In genomic region chr18:5980721-5981120, GRCh38 we compare ENCODE assay signal across 12 cellular contexts.
DNase-seq lines count a peak whose midpoint lies in the region; ATAC-seq and TF ChIP-seq lines count a peak whose summit lies in the region.
"Had no signal": no experiment of that assay in that cellular context is flagged by ENCODE, and none has a peak within 500 bp of the region (broad histone marks: within the 10 kb centered on the region; RNA-seq: fewer than 3 reads in every experiment).

No MANE protein-coding gene starts in this region.

- H3K27ac ChIP-seq in H9 (ENCODE audit: insufficient read length, low read depth, low read length) (no peak overlapping the region), esophagus muscularis mucosa (replicated peaks in 1 of 4) (no peak overlapping the region)
- H3K27ac ChIP-seq: BLaER1 treated with 17β-estradiol and CSF1 and Interleukin-3, amounts not matched to agents 10 nM and 100 nM had no signal

- ATAC-seq in stimulated activated naive CD8-positive, alpha-beta T cell treated with anti-CD3 and anti-CD28 coated beads, Interleukin-15, amount 100 ng/mL, for 72 hours = no peak

- H2BK15ac ChIP-seq in H9 (ENCODE audit: low read depth, low read length) = no peak overlapping the region

- H3T11ph ChIP-seq in H9 (ENCODE audit: low read length) = no peak overlapping the region

- H3K27ac Mint-ChIP-seq in H9 = peak overlapping the region in 1 of 3 experiments; percentile 17; a peak in 1 of 7 replicates
- H3K27ac Mint-ChIP-seq in osteocyte (ENCODE audit: unreplicated experiment) = no peak overlapping the region
- H3K27ac Mint-ChIP-seq in stimulated activated naive CD8-positive, alpha-beta T cell treated with anti-CD3 and anti-CD28 coated beads, Interleukin-15, amount 100 ng/mL, for 72 hours = no peak overlapping the region
- H3K27ac Mint-ChIP-seq: CD4-positive, CD25-positive, alpha-beta regulatory T cell had no signal

- H3K18ac ChIP-seq in H9 (ENCODE audit: insufficient read length, low read depth, low read length) = no peak overlapping the region

- H3K4me1 ChIP-seq in H9 (ENCODE audit: insufficient read depth, low read length) = peaks cover 5% of the 10 kb centered on the region
- no peaks in the 10 kb centered on the region for H3K4me1 ChIP-seq in esophagus muscularis mucosa

- H3K79me2 ChIP-seq in H9 (ENCODE audit: insufficient read depth, low read length) = no peaks in the 10 kb centered on the region

- no peak overlapping the region for H3K4ac ChIP-seq in H9 (ENCODE audit: low read depth, low read length)

- no peak overlapping the region; a peak in 1 of 5 replicates for H3K4me3 Mint-ChIP-seq in H9
- H3K4me3 Mint-ChIP-seq in osteocyte (ENCODE audit: unreplicated experiment) = no peak overlapping the region
- no peak overlapping the region for H3K4me3 Mint-ChIP-seq in stimulated activated naive CD8-positive, alpha-beta T cell treated with anti-CD3 and anti-CD28 coated beads, Interleukin-15, amount 100 ng/mL, for 72 hours
- H3K4me3 Mint-ChIP-seq: CD4-positive, CD25-positive, alpha-beta regulatory T cell had no signal

- H3K36me3 Mint-ChIP-seq in H9 (ENCODE audit: insufficient read depth in 1 of 3, low read depth in 3 of 3) (no peaks in the 10 kb centered on the region), osteocyte (ENCODE audit: unreplicated experiment) (no peaks in the 10 kb centered on the region)
- H3K36me3 Mint-ChIP-seq: CD4-positive, CD25-positive, alpha-beta regulatory T cell had no signal

- H3K9me3 ChIP-seq in H9 (ENCODE audit: control insufficient read depth, low read depth, low read length) (no peaks in the 10 kb centered on the region), esophagus muscularis mucosa (no peaks in the 10 kb centered on the region)
- H3K9me3 ChIP-seq: BLaER1 treated with 17β-estradiol and CSF1 and Interleukin-3, amounts not matched to agents 10 nM and 100 nM had no signal

- no peak overlapping the region for H2BK5ac ChIP-seq in H9 (ENCODE audit: insufficient read length, low read length)

- no peaks in the 10 kb centered on the region for H3K79me1 ChIP-seq in H9 (ENCODE audit: insufficient read depth, low read depth, low read length, poor library complexity, severe bottlenecking)

- H3K23ac ChIP-seq in H9 (ENCODE audit: insufficient read length, low read depth, low read length) = no peak overlapping the region

- no peak overlapping the region for H4K5ac ChIP-seq in H9 (ENCODE audit: insufficient read length, low read depth, low read length)

- H3K4me3 ChIP-seq in GM12865 (ENCODE audit: low read depth, low read length) (no peak overlapping the region), esophagus muscularis mucosa (no peak overlapping the region), foreskin fibroblast (ENCODE audit: low read depth in 1 of 2, low read length in 2 of 2) (no peak overlapping the region)
- H3K4me3 ChIP-seq: BLaER1 treated with 17β-estradiol and CSF1 and Interleukin-3, amounts not matched to agents 10 nM and 100 nM had no signal

- H3K4me2 ChIP-seq in H9 (ENCODE audit: insufficient read depth, insufficient read length, low read length) = no peak overlapping the region
- H3K4me2 ChIP-seq: BLaER1 treated with 17β-estradiol and CSF1 and Interleukin-3, amounts not matched to agents 10 nM and 100 nM had no signal

- H2BK20ac ChIP-seq in H9 (ENCODE audit: low read depth, low read length, poor library complexity, severe bottlenecking) = no peak overlapping the region

- TF ChIP-seq EP300 in esophagus muscularis mucosa (IDR thresholded peaks at IDR 0.05) = no peak

- H3K9ac ChIP-seq in H9 (ENCODE audit: extremely low read depth, insufficient read length, low read length) = no peak overlapping the region
- H3K9ac ChIP-seq: BLaER1 treated with 17β-estradiol and CSF1 and Interleukin-3, amounts not matched to agents 10 nM and 100 nM had no signal

- DNase-seq in GM12865 (ENCODE audit: low read depth) (peak; percentile 19), H9 (peak; percentile 20), esophagus muscularis mucosa (ENCODE audit: extremely low spot score) (peak; percentile 82), osteocyte (ENCODE audit: extremely low spot score, unreplicated experiment) (peak; percentile 64), GOT3 (lab: John Stamatoyannopoulos, UW) (no peak), foreskin fibroblast (no peak), SKM-1 treated with dmso at 0.1 percent for 144 hours (lab: John Stamatoyannopoulos, UW; ENCODE audit: unreplicated experiment) (no peak)
- no peak for DNase-seq in stimulated activated naive CD8-positive, alpha-beta T cell treated with anti-CD3 and anti-CD28 coated beads, Interleukin-15, amount 100 ng/mL, for 72 hours
- DNase-seq: ACHN, DMS79 had no signal

- H3K27me3 Mint-ChIP-seq in H9 (ENCODE audit: low read depth) (no peaks in the 10 kb centered on the region), osteocyte (ENCODE audit: unreplicated experiment) (peaks cover 4% of the 10 kb centered on the region)
- H3K27me3 Mint-ChIP-seq in stimulated activated naive CD8-positive, alpha-beta T cell treated with anti-CD3 and anti-CD28 coated beads, Interleukin-15, amount 100 ng/mL, for 72 hours = no peaks in the 10 kb centered on the region

- no peak overlapping the region for H4K8ac ChIP-seq in H9 (replicated peaks; ENCODE audit: insufficient read length, low read depth, low read length)

- no peaks in the 10 kb centered on the region for H3K36me3 ChIP-seq in esophagus muscularis mucosa
- H3K36me3 ChIP-seq: BLaER1 treated with 17β-estradiol and CSF1 and Interleukin-3, amounts not matched to agents 10 nM and 100 nM had no signal

- H3K27me3 ChIP-seq in H9 (ENCODE audit: insufficient read depth, low read length) (no peaks in the 10 kb centered on the region), esophagus muscularis mucosa (no peaks in the 10 kb centered on the region)
- H3K27me3 ChIP-seq: BLaER1 treated with 17β-estradiol and CSF1 and Interleukin-3, amounts not matched to agents 10 nM and 100 nM had no signal

- no peak for TF ChIP-seq POLR2A in esophagus muscularis mucosa (IDR thresholded peaks at IDR 0.05; ENCODE audit: low read depth)

- no peak overlapping the region for H2BK12ac ChIP-seq in H9 (ENCODE audit: insufficient read length, low read depth, low read length)

- no peak overlapping the region for H2AK5ac ChIP-seq in H9 (ENCODE audit: insufficient read length, low read length)

- TF ChIP-seq CTCF in GM12865 (IDR thresholded peaks at IDR 0.05; ENCODE audit: insufficient read depth, low read depth, low read length, missing control alignments) (no peak), H9 (conservative IDR thresholded peaks at IDR 0.05) (no peak), esophagus muscularis mucosa (IDR thresholded peaks at IDR 0.05) (no peak), osteocyte (IDR thresholded peaks at IDR 0.05) (no peak), foreskin fibroblast (IDR thresholded peaks at IDR 0.05; ENCODE audit: low read depth, low read length) (no peak)

- no peak overlapping the region for H3K14ac ChIP-seq in H9 (ENCODE audit: insufficient read depth, low read length)

- H3K4me1 Mint-ChIP-seq in H9 (peaks cover 21 to 23% of the 10 kb centered on the region in 2 experiments), osteocyte (ENCODE audit: unreplicated experiment) (no peaks in the 10 kb centered on the region)
- H3K4me1 Mint-ChIP-seq in stimulated activated naive CD8-positive, alpha-beta T cell treated with anti-CD3 and anti-CD28 coated beads, Interleukin-15, amount 100 ng/mL, for 72 hours = peaks cover 9% of the 10 kb centered on the region
- H3K4me1 Mint-ChIP-seq: CD4-positive, CD25-positive, alpha-beta regulatory T cell had no signal

- H4K91ac ChIP-seq in H9 (ENCODE audit: insufficient read length, low read depth, low read length) = no peak overlapping the region

- WGBS in H9 (ENCODE audit: extremely low coverage, insufficient read length, low lambda C conversion rate) = no CpG with 5 or more reads among the region's 5 CpGs
- WGBS in esophagus muscularis mucosa = 87% methylated on average over 5 of the region's 5 CpGs

- intact Hi-C loops in esophagus muscularis mucosa (cut with DNase I) = no loop called here

- no peaks in the 10 kb centered on the region for H3K23me2 ChIP-seq in H9 (ENCODE audit: insufficient read length, low read depth, low read length, poor library complexity, severe bottlenecking)

- H3K56ac ChIP-seq in H9 (ENCODE audit: insufficient read length, low read depth, low read length) = no peak overlapping the region

- H4K20me1 ChIP-seq in H9 (ENCODE audit: control insufficient read depth, insufficient read depth, insufficient read length) = no peaks in the 10 kb centered on the region
- H4K20me1 ChIP-seq: BLaER1 treated with 17β-estradiol and CSF1 and Interleukin-3, amounts not matched to agents 10 nM and 100 nM had no signal

- H2AFZ ChIP-seq in H9 (ENCODE audit: low read length) = no peak overlapping the region

- H3K9me3 Mint-ChIP-seq in H9 = no peaks in the 10 kb centered on the region
- H3K9me3 Mint-ChIP-seq in osteocyte (ENCODE audit: unreplicated experiment) = no peaks in the 10 kb centered on the region
- H3K9me3 Mint-ChIP-seq in stimulated activated naive CD8-positive, alpha-beta T cell treated with anti-CD3 and anti-CD28 coated beads, Interleukin-15, amount 100 ng/mL, for 72 hours = no peaks in the 10 kb centered on the region

- no peak overlapping the region for H2BK120ac ChIP-seq in H9 (ENCODE audit: low read depth, low read length, poor library complexity, severe bottlenecking)

Comparison
In these comparisons a context has a peak if more than half of its experiments do, and no peak if none do; other contexts are left out.
1. DNase-seq: peak in GM12865 (single experiment), H9 (single experiment), esophagus muscularis mucosa (single experiment) and osteocyte (single experiment); none in GOT3 (single experiment), foreskin fibroblast (0 of 2), stimulated activated naive CD8-positive, alpha-beta T cell treated with anti-CD3 and anti-CD28 coated beads, Interleukin-15, amount 100 ng/mL, for 72 hours (0 of 2) and SKM-1 treated with dmso at 0.1 percent for 144 hours (single experiment).